Comparison of ENCODE assay signal across 1 cellular context in genomic region chr4:102620697-102621497, GRCh38.
TF ChIP-seq lines count a peak whose summit lies in the region.

No MANE protein-coding gene starts in this region.

TF ChIP-seq in HEK293, 187 proteins besides CTCF, POLR2A, EP300 and RAD21 (continued from another document and continues in another):
- no peak for TF ChIP-seq ZNF639 (tag by site-specific recombination; IDR thresholded peaks at IDR 0.05)
- TF ChIP-seq ZNF174 (tag by site-specific recombination; IDR thresholded peaks at IDR 0.05), result no peak
- TF ChIP-seq ZNF544 (tag by site-specific recombination; IDR thresholded peaks at IDR 0.05), result no peak
- no peak for TF ChIP-seq ZNF211 (tag by site-specific recombination; IDR thresholded peaks at IDR 0.05; ENCODE audit: low read depth)
- no peak for TF ChIP-seq ZNF830 (tag by site-specific recombination; IDR thresholded peaks at IDR 0.05; ENCODE audit: low read depth)
- no peak for TF ChIP-seq ZNF560 (tag by site-specific recombination; IDR thresholded peaks at IDR 0.05; ENCODE audit: borderline replicate concordance)
- TF ChIP-seq ZNF155 (tag by site-specific recombination; IDR thresholded peaks at IDR 0.05), result no peak
- TF ChIP-seq ZNF692 (tag by site-specific recombination; IDR thresholded peaks at IDR 0.05), result no peak
- no peak for TF ChIP-seq MEIS1 (CRISPR knock-in tag; IDR thresholded peaks at IDR 0.05; ENCODE audit: borderline replicate concordance)
- TF ChIP-seq ATF2 (tag by site-specific recombination; IDR thresholded peaks at IDR 0.05; ENCODE audit: low read depth), result no peak
- TF ChIP-seq ZNF311 (tag by site-specific recombination; IDR thresholded peaks at IDR 0.05; ENCODE audit: borderline replicate concordance), result no peak
- no peak for TF ChIP-seq ZXDB (tag by site-specific recombination; IDR thresholded peaks at IDR 0.05)
- no peak for TF ChIP-seq ZNF555 (tag by site-specific recombination; conservative IDR thresholded peaks at IDR 0.05)
- peak; percentile 53; the same call in 1 of the 2 replicates for TF ChIP-seq PRDM6 (tag by site-specific recombination; IDR thresholded peaks at IDR 0.05)
- no peak for TF ChIP-seq ZNF623 (tag by site-specific recombination; IDR thresholded peaks at IDR 0.05)
- no peak for TF ChIP-seq SETDB1 (IDR thresholded peaks at IDR 0.05; ENCODE audit: insufficient read length, low read length)
- no peak for TF ChIP-seq KLF9 (tag by site-specific recombination; IDR thresholded peaks at IDR 0.05; ENCODE audit: low read depth)
- TF ChIP-seq ZEB2 (tag by site-specific recombination; IDR thresholded peaks at IDR 0.05), result no peak
- no peak for TF ChIP-seq ZNF548 (tag by site-specific recombination; IDR thresholded peaks at IDR 0.05)
- peak; percentile 55; the same call in 1 of the 2 replicates for TF ChIP-seq IKZF3 (tag by site-specific recombination; IDR thresholded peaks at IDR 0.05)
- no peak for TF ChIP-seq GFI1B (tag by site-specific recombination; IDR thresholded peaks at IDR 0.05)
- TF ChIP-seq ZNF266 (tag by site-specific recombination; IDR thresholded peaks at IDR 0.05; ENCODE audit: low read depth), result no peak
- TF ChIP-seq ZNF501 (tag by site-specific recombination; IDR thresholded peaks at IDR 0.05), result no peak
- no peak for TF ChIP-seq ZNF2 (tag by site-specific recombination; IDR thresholded peaks at IDR 0.05)
- no peak for TF ChIP-seq AEBP2 (tag by site-specific recombination; IDR thresholded peaks at IDR 0.05; ENCODE audit: borderline replicate concordance)
- no peak for TF ChIP-seq ZNF621 (tag by site-specific recombination; IDR thresholded peaks at IDR 0.05)
- TF ChIP-seq ZNF248 (tag by site-specific recombination; IDR thresholded peaks at IDR 0.05), result no peak
- TF ChIP-seq SCRT2 (tag by site-specific recombination; IDR thresholded peaks at IDR 0.05), result no peak
- no peak for TF ChIP-seq ZNF629 (tag by site-specific recombination; IDR thresholded peaks at IDR 0.05)
- no peak for TF ChIP-seq ZBTB20 (tag by site-specific recombination; IDR thresholded peaks at IDR 0.05)
- no peak for TF ChIP-seq ZBTB26 (tag by site-specific recombination; optimal IDR thresholded peaks at IDR 0.05)
- TF ChIP-seq ZNF791 (tag by site-specific recombination; IDR thresholded peaks at IDR 0.05), result no peak
- TF ChIP-seq ZNF473 (tag by site-specific recombination; IDR thresholded peaks at IDR 0.05), result no peak
- TF ChIP-seq ZBTB10 (tag by site-specific recombination; IDR thresholded peaks at IDR 0.05), result no peak
- TF ChIP-seq ZNF654 (tag by site-specific recombination; IDR thresholded peaks at IDR 0.05; ENCODE audit: low read depth), result peak; percentile 87
- TF ChIP-seq ZNF596 (tag by site-specific recombination; IDR thresholded peaks at IDR 0.05), result no peak
- TF ChIP-seq PRDM2 (tag by site-specific recombination; IDR thresholded peaks at IDR 0.05; ENCODE audit: borderline replicate concordance), result no peak
- no peak for TF ChIP-seq PRDM10 (tag by site-specific recombination; IDR thresholded peaks at IDR 0.05)
- no peak for TF ChIP-seq ZNF23 (tag by site-specific recombination; IDR thresholded peaks at IDR 0.05; ENCODE audit: borderline replicate concordance)
- TF ChIP-seq ZNF221 (tag by site-specific recombination; IDR thresholded peaks at IDR 0.05; ENCODE audit: borderline replicate concordance), result no peak
- no peak for TF ChIP-seq TRIM28 (IDR thresholded peaks at IDR 0.05; ENCODE audit: borderline replicate concordance, low read length)
